8 cellular contexts compared by ENCODE assay signal in the genomic region with DNA sequence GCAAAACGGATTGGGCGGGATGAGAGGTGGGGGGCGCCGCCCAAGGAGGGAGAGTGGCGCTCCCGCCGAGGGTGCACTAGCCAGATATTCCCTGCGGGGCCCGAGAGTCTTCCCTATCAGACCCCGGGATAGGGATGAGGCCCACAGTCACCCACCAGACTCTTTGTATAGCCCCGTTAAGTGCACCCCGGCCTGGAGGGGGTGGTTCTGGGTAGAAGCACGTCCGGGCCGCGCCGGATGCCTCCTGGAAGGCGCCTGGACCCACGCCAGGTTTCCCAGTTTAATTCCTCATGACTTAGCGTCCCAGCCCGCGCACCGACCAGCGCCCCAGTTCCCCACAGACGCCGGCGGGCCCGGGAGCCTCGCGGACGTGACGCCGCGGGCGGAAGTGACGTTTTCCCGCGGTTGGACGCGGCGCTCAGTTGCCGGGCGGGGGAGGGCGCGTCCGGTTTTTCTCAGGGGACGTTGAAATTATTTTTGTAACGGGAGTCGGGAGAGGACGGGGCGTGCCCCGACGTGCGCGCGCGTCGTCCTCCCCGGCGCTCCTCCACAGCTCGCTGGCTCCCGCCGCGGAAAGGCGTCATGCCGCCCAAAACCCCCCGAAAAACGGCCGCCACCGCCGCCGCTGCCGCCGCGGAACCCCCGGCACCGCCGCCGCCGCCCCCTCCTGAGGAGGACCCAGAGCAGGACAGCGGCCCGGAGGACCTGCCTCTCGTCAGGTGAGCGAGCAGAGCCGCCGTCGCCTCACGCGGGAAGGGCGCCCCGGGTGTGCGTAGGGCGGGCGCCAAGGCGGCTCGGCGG. TPM values are rescaled to one million over a fixed set of nuclear protein-coding genes. Genes with fewer than 3 reads are reported as not detected.
A peak's percentile ranks its signal among the peaks of the same experiment; 100 is the strongest.
DNase-seq lines count a peak whose midpoint lies in the region; FAIRE-seq and TF ChIP-seq lines count a peak whose summit lies in the region.

A gene (plus strand): TSS at position 421 of the 801 bp plus-strand sequence. CDS start 162 bp downstream, at position 583.

- H3K79me1 ChIP-seq in neuronal stem cell (ENCODE audit: low read depth, low read length), result peaks cover 5% of the 10 kb centered on the region

- no peaks in the 10 kb centered on the region for H4K20me1 ChIP-seq in MM.1S (ENCODE audit: insufficient read depth, low read length)

- no peak for TF ChIP-seq CTCF in MM.1S (IDR thresholded peaks at IDR 0.05; ENCODE audit: low read length)

- peak within 1 kb of the TSS; percentile 37 for H2BK15ac ChIP-seq in neuronal stem cell (ENCODE audit: low read length)

- H2BK120ac ChIP-seq in neuronal stem cell (ENCODE audit: low read depth, low read length), result peak within 1 kb of the TSS; percentile 72

- peak within 1 kb of the TSS; percentile 97 for H3K27ac Mint-ChIP-seq in activated naive CD4-positive, alpha-beta T cell treated with anti-CD3 and anti-CD28 coated beads for 36 hours

- intact Hi-C loops in activated naive CD4-positive, alpha-beta T cell treated with anti-CD3 and anti-CD28 coated beads for 36 hours (cut with micrococcal nuclease), result loop anchor here (1.0 to 5.0 kb wide), 13 partner anchors 18 to 674 kb away; a partner anchor contains a TSS

- peak within 1 kb of the TSS; percentile 95 for H3K23ac ChIP-seq in neuronal stem cell (ENCODE audit: low read depth, low read length, poor library complexity)

- peak within 1 kb of the TSS; percentile 74 for H3K4me2 ChIP-seq in MM.1S (ENCODE audit: low read depth, low read length)
- peak within 1 kb of the TSS; percentile 73 for H3K4me2 ChIP-seq in neuronal stem cell (ENCODE audit: insufficient read depth, low read length, poor library complexity, severe bottlenecking)

- in situ Hi-C loops in SK-MEL-5 (cut with HindIII; ENCODE audit: low pct_unique_long_range_greater_than_20kb, low sequenced_read_pairs), result no loop called here

- peak within 1 kb of the TSS; percentile 87 for H2BK5ac ChIP-seq in neuronal stem cell (ENCODE audit: low read length)

- H3K4me1 Mint-ChIP-seq in activated naive CD4-positive, alpha-beta T cell treated with anti-CD3 and anti-CD28 coated beads for 36 hours (ENCODE audit: low read depth), result peaks cover 23% of the 10 kb centered on the region

- no peaks in the 10 kb centered on the region for H3K27me3 ChIP-seq in MM.1S (replicated peaks; ENCODE audit: insufficient read depth, low read length)
- H3K27me3 ChIP-seq in neuronal stem cell (ENCODE audit: control insufficient read depth in 3 of 3, insufficient read depth in 3 of 3, low read depth in 1 of 3, low read length in 3 of 3), result no peaks in the 10 kb centered on the region
- H3K27me3 ChIP-seq in subcutaneous abdominal adipose tissue (ENCODE audit: control insufficient read depth in 5 of 5, insufficient read depth in 4 of 5, low read length in 5 of 5), result no peaks in the 10 kb centered on the region

- H4K91ac ChIP-seq in neuronal stem cell (ENCODE audit: low read depth, low read length, poor library complexity), result no peak within 1 kb of the TSS

- H3K9me2 ChIP-seq in MM.1S (replicated peaks; ENCODE audit: insufficient read depth, low read length), result no peaks in the 10 kb centered on the region

- H2BK12ac ChIP-seq in neuronal stem cell (ENCODE audit: low read length), result no peak within 1 kb of the TSS

- peaks cover 18% of the 10 kb centered on the region for H3K79me2 ChIP-seq in MM.1S (ENCODE audit: low read length)

- H3K36me3 Mint-ChIP-seq in activated naive CD4-positive, alpha-beta T cell treated with anti-CD3 and anti-CD28 coated beads for 36 hours (ENCODE audit: low read depth), result peaks cover 23% of the 10 kb centered on the region

- H3K9ac ChIP-seq in MM.1S (ENCODE audit: low read length) (peak within 1 kb of the TSS; percentile 97), neuronal stem cell (ENCODE audit: low read depth, low read length, poor library complexity) (peak within 1 kb of the TSS; percentile 97), subcutaneous abdominal adipose tissue (ENCODE audit: low read length in 5 of 5) (peak within 1 kb of the TSS; percentile 89 to 99 (median 96))

- DNase-seq in GDM1 (lab: John Stamatoyannopoulos, UW) (peak; percentile 93), HCEC 1CT (peak; percentile 94), MM.1S (peak; percentile 84), SK-MEL-5 (ENCODE audit: low read depth, low spot score) (peak; percentile 85), frontal cortex (ENCODE audit: low spot score in 2 of 2) (peak; percentile 92), neuronal stem cell (ENCODE audit: low spot score) (peak; percentile 76)
- peak; percentile 92 for DNase-seq in activated naive CD4-positive, alpha-beta T cell treated with anti-CD3 and anti-CD28 coated beads for 36 hours

- FAIRE-seq in frontal cortex (lab: Jason Lieb, UNC), result no peak

- H4K8ac ChIP-seq in neuronal stem cell (ENCODE audit: low read depth, low read length), result peak within 1 kb of the TSS; percentile 43

- H3K27ac ChIP-seq in MM.1S (ENCODE audit: low read length), result peak within 1 kb of the TSS; percentile 83
- peak within 1 kb of the TSS; percentile 87 for H3K27ac ChIP-seq in neuronal stem cell (replicated peaks; ENCODE audit: low read length)
- H3K27ac ChIP-seq in subcutaneous abdominal adipose tissue (ENCODE audit: low read depth, low read length), result peak within 1 kb of the TSS; percentile 99

- peak within 1 kb of the TSS; percentile 99 for H3K18ac ChIP-seq in neuronal stem cell (ENCODE audit: low read length)

- peak within 1 kb of the TSS; percentile 82 for H3K14ac ChIP-seq in neuronal stem cell (ENCODE audit: low read length)

- H2AFZ ChIP-seq in MM.1S (ENCODE audit: low read length) (peak within 1 kb of the TSS; percentile 78), neuronal stem cell (ENCODE audit: low read length) (peak within 1 kb of the TSS; percentile 95)

- H3K4ac ChIP-seq in neuronal stem cell (ENCODE audit: low read length), result peak within 1 kb of the TSS; percentile 76

- CTCF ChIA-PET in activated naive CD4-positive, alpha-beta T cell treated with anti-CD3 and anti-CD28 coated beads for 36 hours (lab: Charles Lee), result interaction anchor here (1.5 kb wide), 1 partner anchor 225 kb away, joined by 4 read pairs; no protein-coding TSS in a partner anchor

- H2AK5ac ChIP-seq in neuronal stem cell (ENCODE audit: low read depth, low read length), result peak within 1 kb of the TSS; percentile 75

- no peaks in the 10 kb centered on the region for H3K9me3 Mint-ChIP-seq in activated naive CD4-positive, alpha-beta T cell treated with anti-CD3 and anti-CD28 coated beads for 36 hours

- H3K27me3 Mint-ChIP-seq in activated naive CD4-positive, alpha-beta T cell treated with anti-CD3 and anti-CD28 coated beads for 36 hours (ENCODE audit: low read depth), result no peaks in the 10 kb centered on the region

- H3K4me1 ChIP-seq in MM.1S (ENCODE audit: low read length) (0 out of 2 replicates have a peak, but pooled peaks cover 2% of the 10 kb centered on the region), neuronal stem cell (ENCODE audit: control insufficient read depth in 2 of 2, insufficient read depth in 1 of 2, low read depth in 1 of 2, low read length in 2 of 2) (peaks cover 0 to 3% of the 10 kb centered on the region in 2 donors), subcutaneous abdominal adipose tissue (ENCODE audit: control insufficient read depth in 5 of 5, insufficient read depth in 5 of 5, low read length in 5 of 5) (peaks cover 0 to 29% (median 23%) of the 10 kb centered on the region in 5 donors)

- H3K36me3 ChIP-seq in MM.1S (replicated peaks; ENCODE audit: insufficient read depth, low read length) (no peaks in the 10 kb centered on the region), neuronal stem cell (replicated peaks in 1 of 2; ENCODE audit: control insufficient read depth in 2 of 2, insufficient read depth in 2 of 2, low read length in 2 of 2) (peaks cover 0 to 30% of the 10 kb centered on the region in 2 donors), subcutaneous abdominal adipose tissue (ENCODE audit: control insufficient read depth in 5 of 5, insufficient read depth in 5 of 5, low read length in 5 of 5) (no peaks in the 10 kb centered on the region)

- H3K4me3 ChIP-seq in MM.1S (ENCODE audit: low read length) (peak within 1 kb of the TSS; percentile 85), neuronal stem cell (ENCODE audit: low read length in 2 of 2) (peak within 1 kb of the TSS; percentile 71 to 98), subcutaneous abdominal adipose tissue (ENCODE audit: low read depth in 1 of 5, low read length in 5 of 5) (peak within 1 kb of the TSS; percentile 80 to 97 (median 88))

- H3K4me3 Mint-ChIP-seq in activated naive CD4-positive, alpha-beta T cell treated with anti-CD3 and anti-CD28 coated beads for 36 hours, result peak within 1 kb of the TSS; percentile 87

- WGBS in neuronal stem cell (ENCODE audit: extremely low coverage in 2 of 2, insufficient read length in 2 of 2, insufficient replicate concordance in 1 of 2), 2 donors, result no CpG with 5 or more reads among the region's 97 CpGs

- H3K9me3 ChIP-seq in MM.1S (replicated peaks; ENCODE audit: insufficient read depth, low read length), result no peaks in the 10 kb centered on the region
- H3K9me3 ChIP-seq in neuronal stem cell (replicated peaks in 1 of 2; ENCODE audit: control insufficient read depth in 2 of 2, insufficient read depth in 1 of 2, low read depth in 1 of 2, low read length in 2 of 2), result no peaks in the 10 kb centered on the region
- H3K9me3 ChIP-seq in subcutaneous abdominal adipose tissue (ENCODE audit: control insufficient read depth in 5 of 5, low read length in 5 of 5), result no peaks in the 10 kb centered on the region

- H3F3A ChIP-seq in MM.1S (ENCODE audit: insufficient read depth, low read length), result peaks cover 8% of the 10 kb centered on the region; the same call in 1 of the 2 replicates

RNA-seq across cellular contexts. Expression of the gene that starts here (rescaled TPM):
- 43.8 and 44.7 TPM in 2 replicates for total RNA-seq in SK-MEL-5 (2014; rRNA removed; shearing (Covaris generic))
- polyA plus RNA-seq in SK-MEL-5 (2015; cell fraction: cytosol; rRNA removed), result 31.0 and 40.3 TPM in 2 replicates
- polyA plus RNA-seq in SK-MEL-5 (2015; cell fraction: nucleus; rRNA removed), result 15.2 and 17.3 TPM in 2 replicates
- total RNA-seq in activated naive CD4-positive, alpha-beta T cell treated with anti-CD3 and anti-CD28 coated beads for 36 hours, result 10 to 100 TPM; 25.1 to 25.6 TPM
- 35.9 TPM for total RNA-seq in frontal cortex
- polyA plus RNA-seq in neuronal stem cell (2013, experiment 1 of 2), result 25.4 TPM
- 25.5 TPM for polyA plus RNA-seq in neuronal stem cell (2013, experiment 2 of 2)

Comparison
In these comparisons a context has a peak if more than half of its experiments do, and no peak if none do; other contexts are left out.
1. Peak in every context shown above with its lines: DNase-seq, H3K4me3 ChIP-seq and H3K27ac ChIP-seq.